26 cellular contexts compared by ENCODE assay signal in the genomic region with DNA sequence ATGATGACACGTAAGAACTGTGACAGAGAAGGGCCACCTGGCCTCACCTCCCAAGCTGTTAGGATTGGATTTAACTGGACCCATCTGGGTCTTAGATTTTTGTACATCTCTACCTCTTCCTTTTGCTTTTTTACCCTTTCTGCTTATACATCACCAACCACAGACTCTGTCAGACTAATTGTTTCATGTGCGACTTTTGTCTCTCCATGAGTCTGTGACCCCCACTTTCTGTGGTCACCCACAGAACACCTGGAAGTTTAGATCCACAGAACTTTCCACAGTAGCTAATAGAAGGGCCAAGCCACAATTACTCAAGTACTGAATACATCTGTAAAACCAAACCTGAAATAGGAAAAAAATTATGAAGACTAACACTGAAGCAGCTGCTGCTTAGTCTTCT. TPM values are rescaled to one million over a fixed set of nuclear protein-coding genes. Genes with fewer than 3 reads are reported as not detected.
"Had no signal": no experiment of that assay in that cellular context is flagged by ENCODE, and none has a peak within 500 bp of the region (broad histone marks: within the 10 kb centered on the region; RNA-seq: fewer than 3 reads in every experiment).

No MANE protein-coding gene starts in this region.

- H2AFZ ChIP-seq: parathyroid adenoma had no signal

- ATAC-seq: activated CD4-positive, CD25-positive, alpha-beta regulatory T cell treated with anti-CD3 and anti-CD28 coated beads, Interleukin-2, amount 50 U/mL, for 24 hours; gastroesophageal sphincter; heart left ventricle; left lobe of liver; sciatic nerve had no signal

- H3K9ac ChIP-seq: parathyroid adenoma, SK-N-SH had no signal

- H3K4me3 Mint-ChIP-seq: activated naive CD4-positive, alpha-beta T cell treated with anti-CD3 and anti-CD28 coated beads, Interleukin-2, amount 50 U/mL, for 24 hours; dendritic cell treated with granulocyte-macrophage colony-stimulating factor and Interleukin-4, amounts not matched to agents 40 ng/mL and 50 ng/mL, for 4 days; mesothelial cell of epicardium; nephron had no signal

- H3K4me1 Mint-ChIP-seq: nephron had no signal

- H3K4me3 ChIP-seq: cardiac muscle cell, gastroesophageal sphincter, heart left ventricle, smooth muscle cell, transverse colon, uterus had no signal

- H3K4me1 ChIP-seq: gastroesophageal sphincter, heart left ventricle, parathyroid adenoma, transverse colon, uterus had no signal

- H3K36me3 ChIP-seq: uterus had no signal

- H3K27ac ChIP-seq: cardiac muscle cell, gastroesophageal sphincter, heart left ventricle, parathyroid adenoma, transverse colon, uterus had no signal

- H3K27me3 Mint-ChIP-seq: activated naive CD4-positive, alpha-beta T cell treated with anti-CD3 and anti-CD28 coated beads, Interleukin-2, amount 50 U/mL, for 24 hours; dendritic cell treated with granulocyte-macrophage colony-stimulating factor and Interleukin-4, amounts not matched to agents 40 ng/mL and 50 ng/mL, for 4 days had no signal

- H3K27me3 ChIP-seq: cardiac muscle cell, gastroesophageal sphincter, heart left ventricle, transverse colon, uterus had no signal

- H3K9me3 Mint-ChIP-seq: activated naive CD4-positive, alpha-beta T cell treated with anti-CD3 and anti-CD28 coated beads, Interleukin-2, amount 50 U/mL, for 24 hours; dendritic cell treated with granulocyte-macrophage colony-stimulating factor and Interleukin-4, amounts not matched to agents 40 ng/mL and 50 ng/mL, for 4 days; mesothelial cell of epicardium; nephron had no signal

- H3K4me2 ChIP-seq: SK-N-SH, smooth muscle cell had no signal

- H3K27ac Mint-ChIP-seq: activated naive CD4-positive, alpha-beta T cell treated with anti-CD3 and anti-CD28 coated beads, Interleukin-2, amount 50 U/mL, for 24 hours; dendritic cell treated with granulocyte-macrophage colony-stimulating factor and Interleukin-4, amounts not matched to agents 40 ng/mL and 50 ng/mL, for 4 days; mesothelial cell of epicardium; nephron had no signal

- H3K9me3 ChIP-seq: gastroesophageal sphincter, heart left ventricle, SK-N-SH, transverse colon, uterus had no signal

- DNase-seq: activated CD4-positive, alpha-beta T cell treated with anti-CD3 and anti-CD28 coated beads, Interleukin-2, amount 50 U/mL, for 48 hours; activated CD8-positive, alpha-beta memory T cell treated with anti-CD3 and anti-CD28 coated beads, Interleukin-2, amount 50 U/mL, for 48 hours; amygdala; effector CD8-positive, alpha-beta T cell; heart left ventricle; kidney; SK-N-SH; stimulated activated CD4-positive, alpha-beta T cell treated with anti-CD3 and anti-CD28 coated beads, Interleukin-4, amount 100 ng/mL, for 24 hours; stimulated activated naive CD4-positive, alpha-beta T cell; T1000; transverse colon; uterus had no signal

RNA-seq across cellular contexts. Expression of a gene that starts 33.8 kb away (rescaled TPM):
- total RNA-seq: cardiac muscle cell, chondrocyte, esophagus mucosa, gastroesophageal sphincter, heart left ventricle, kidney, left lobe of liver, lung microvascular endothelial cell, sciatic nerve, smooth muscle cell, transverse colon had no signal
- polyA plus RNA-seq: cardiac muscle cell, heart left ventricle, smooth muscle cell had no signal
